11 cellular contexts compared by ENCODE assay signal in genomic region chr3:179449621-179450020, GRCh38. TPM values are rescaled to one million over a fixed set of nuclear protein-coding genes. Genes with fewer than 3 reads are reported as not detected.
A peak's percentile ranks its signal among the peaks of the same experiment; 100 is the strongest.
DNase-seq lines count a peak whose midpoint lies in the region; ATAC-seq and TF ChIP-seq lines count a peak whose summit lies in the region.
"Had no signal": no experiment of that assay in that cellular context is flagged by ENCODE, and none has a peak within 500 bp of the region (broad histone marks: within the 10 kb centered on the region; RNA-seq: fewer than 3 reads in every experiment).

No MANE protein-coding gene starts in this region.

- POLR2A ChIA-PET in IMR-90 (lab: Charles Lee; ENCODE audit: unreplicated experiment) = no interaction called here
- POLR2A ChIA-PET in naive thymus-derived CD8-positive, alpha-beta T cell (lab: Charles Lee) = no interaction called here

- H2BK120ac ChIP-seq in IMR-90 (ENCODE audit: low read depth, low read length) = no peak overlapping the region

- no peak for ATAC-seq in IMR-90 (ENCODE audit: low read depth)
- no peak for ATAC-seq in naive B cell (ENCODE audit: low read depth in 2 of 2)
- ATAC-seq in naive thymus-derived CD8-positive, alpha-beta T cell = no peak
- no peak for ATAC-seq in GM18502 (IDR thresholded peaks at IDR 0.05; ENCODE audit: poor library complexity, unreplicated experiment)

- no peak overlapping the region for H2BK15ac ChIP-seq in IMR-90 (ENCODE audit: low read depth, low read length)

- TSS peak; percentile 26 for BruUV-seq in IMR-90 (replicated peaks; lab: Mats Ljungman, UMichigan)

- no peak overlapping the region for H3K14ac ChIP-seq in IMR-90 (replicated peaks; ENCODE audit: low read depth, low read length)

- dilution Hi-C loops in IMR-90 (cut with HindIII; ENCODE audit: low sequenced_read_pairs, unreplicated experiment) = no loop called here

- H3K23ac ChIP-seq in IMR-90 (ENCODE audit: low read depth, low read length) = peak overlapping the region; percentile 66; the same call in 1 of the 2 replicates

- no peak for TF ChIP-seq POLR2A in IMR-90 (IDR thresholded peaks at IDR 0.05; ENCODE audit: low read depth, low read length)

- peaks cover 3 to 21% of the 10 kb centered on the region in 2 experiments; a peak in 2 of 4 replicates for H3K79me1 ChIP-seq in IMR-90 (ENCODE audit: low read depth in 1 of 2, low read length in 2 of 2)

- H3K9me1 ChIP-seq in IMR-90 (ENCODE audit: insufficient read depth, low read length) = peaks cover 13% of the 10 kb centered on the region

- H4K8ac ChIP-seq in IMR-90 (ENCODE audit: low read depth in 2 of 2, low read length in 2 of 2) = no peak overlapping the region

- no peaks in the 10 kb centered on the region for H3K27me3 Mint-ChIP-seq in naive B cell
- peaks cover 45 to 81% (median 51%) of the 10 kb centered on the region in 5 donors for H3K27me3 Mint-ChIP-seq in naive thymus-derived CD8-positive, alpha-beta T cell

- H3K4ac ChIP-seq in IMR-90 (ENCODE audit: low read depth, low read length) = peak overlapping the region; percentile 26; the same call in 1 of the 2 replicates

- H3K79me2 ChIP-seq in ACC112 (ENCODE audit: control insufficient read depth, insufficient read depth, low read length, unreplicated experiment) = peaks cover 64% of the 10 kb centered on the region

- peak overlapping the region; percentile 96 for H3K4me3 ChIP-seq in ACC112 (ENCODE audit: low read depth, low read length)
- peak overlapping the region; percentile 81 for H3K4me3 ChIP-seq in IMR-90 (ENCODE audit: insufficient read depth, low read depth, low read length)

- peak overlapping the region in 4 of 6 donors; percentile 83 to 94 (median 88) for H3K27ac Mint-ChIP-seq in naive B cell
- no peak overlapping the region for H3K27ac Mint-ChIP-seq in naive thymus-derived CD8-positive, alpha-beta T cell

- H2AFZ ChIP-seq in ACC112 (ENCODE audit: low read length, unreplicated experiment) (peak overlapping the region; percentile 1), IMR-90 (replicated peaks; ENCODE audit: low read length, poor library complexity) (no peak overlapping the region)

- H3K18ac ChIP-seq in IMR-90 (ENCODE audit: low read depth, low read length) = peak overlapping the region; percentile 61; the same call in 1 of the 2 replicates

- H3K36me3 ChIP-seq in ACC112 (ENCODE audit: insufficient read depth, low read length) (0 out of 2 replicates have a peak, but pooled peaks cover 5% of the 10 kb centered on the region), IMR-90 (ENCODE audit: control insufficient read depth, insufficient read depth, low read length) (0 out of 2 replicates have a peak, but pooled peaks cover 2% of the 10 kb centered on the region)
- H3K36me3 ChIP-seq: thyroid gland had no signal

- intact Hi-C loops in IMR-90 (cut with micrococcal nuclease) = loop anchor here (1.0 kb wide), 1 partner anchor 109 kb away; no protein-coding TSS in a partner anchor

- DNase-seq in IMR-90 (peak; percentile 22), caudate nucleus (lab: John Stamatoyannopoulos, UW) (no peak), naive B cell (no peak), NCI-H446 (lab: John Stamatoyannopoulos, UW) (no peak), NCI-H2227 treated with DMSO at 0.1 percent for 48 hours (lab: John Stamatoyannopoulos, UW) (no peak)
- DNase-seq in naive thymus-derived CD8-positive, alpha-beta T cell = no peak
- DNase-seq: amniotic stem cell, DMS153, thyroid gland had no signal

- H3K4me2 ChIP-seq in IMR-90 (ENCODE audit: low read depth, low read length) = peak overlapping the region; percentile 73

- peak overlapping the region; percentile 6 to 98 (median 93) for H3K4me3 Mint-ChIP-seq in naive B cell
- peak overlapping the region in 5 of 10 donors; percentile 20 to 91 (median 88) for H3K4me3 Mint-ChIP-seq in naive thymus-derived CD8-positive, alpha-beta T cell

- H2AK5ac ChIP-seq in IMR-90 (ENCODE audit: low read depth, low read length) = no peak overlapping the region

- WGBS in IMR-90 (ENCODE audit: extremely low coverage in 2 of 2, insufficient read length in 1 of 2), 2 experiments = no CpG with 5 or more reads among the region's 2 CpGs

- peak overlapping the region; percentile 16; the same call in 1 of the 2 replicates for H4K5ac ChIP-seq in IMR-90 (ENCODE audit: low read depth, low read length)

- peaks cover 0 to 10% of the 10 kb centered on the region in 2 donors for H3K36me3 Mint-ChIP-seq in naive B cell
- no peaks in the 10 kb centered on the region for H3K36me3 Mint-ChIP-seq in naive thymus-derived CD8-positive, alpha-beta T cell

- no peak overlapping the region for H4K91ac ChIP-seq in IMR-90 (ENCODE audit: insufficient read depth, low read depth, low read length)

- H2AK9ac ChIP-seq in IMR-90 (replicated peaks; ENCODE audit: low read depth, low read length, poor library complexity) = no peak overlapping the region

- no peaks in the 10 kb centered on the region for H3K9me3 ChIP-seq in IMR-90 (ENCODE audit: control insufficient read depth, insufficient read depth, low read length)
- H3K9me3 ChIP-seq: thyroid gland had no signal

- peaks cover 21% of the 10 kb centered on the region; the same call in 1 of the 2 replicates for H4K20me1 ChIP-seq in IMR-90 (ENCODE audit: insufficient read depth, low read length)

- H3K4me1 ChIP-seq in ACC112 (ENCODE audit: control insufficient read depth, insufficient read depth, low read length, unreplicated experiment) = peaks cover 36% of the 10 kb centered on the region
- peaks cover 2% of the 10 kb centered on the region for H3K4me1 ChIP-seq in IMR-90 (ENCODE audit: control insufficient read depth, insufficient read depth, low read length)

- H2BK5ac ChIP-seq in IMR-90 (ENCODE audit: low read depth, low read length, poor library complexity, severe bottlenecking) = peak overlapping the region; percentile 92

- H2BK20ac ChIP-seq in IMR-90 (ENCODE audit: low read depth, low read length) = no peak overlapping the region

- in situ Hi-C loops in IMR-90 (cut with MboI; ENCODE audit: low sequenced_read_pairs) = loop anchor here (5.0 kb wide), 1 partner anchor 108 kb away; no protein-coding TSS in a partner anchor

- no peak overlapping the region for H3K56ac ChIP-seq in IMR-90 (ENCODE audit: extremely low read depth, insufficient read depth, low read length)

- H3K27ac ChIP-seq in ACC112 (ENCODE audit: low read depth, low read length) (peak overlapping the region; percentile 97), IMR-90 (ENCODE audit: insufficient read depth, low read length) (peak overlapping the region; percentile 85; the same call in 1 of the 2 replicates), caudate nucleus (ENCODE audit: low read depth, low read length) (peak overlapping the region; percentile 68)

- peak overlapping the region; percentile 97; the same call in 1 of the 2 replicates for H3K9ac ChIP-seq in IMR-90 (ENCODE audit: low read depth, low read length)

- TF ChIP-seq RAD21 in IMR-90 (IDR thresholded peaks at IDR 0.05; ENCODE audit: low read length) = no peak

- TF ChIP-seq CTCF in IMR-90 (conservative IDR thresholded peaks at IDR 0.05; ENCODE audit: low read depth, low read length) = no peak

- CTCF ChIA-PET in IMR-90 (lab: Yijun Ruan, JAX) = no interaction called here

- peaks cover 47 to 50% (median 48%) of the 10 kb centered on the region in 3 donors for H3K4me1 Mint-ChIP-seq in naive B cell
- peaks cover 8 to 30% (median 17%) of the 10 kb centered on the region in 4 donors for H3K4me1 Mint-ChIP-seq in naive thymus-derived CD8-positive, alpha-beta T cell

- no peaks in the 10 kb centered on the region for H3K9me3 Mint-ChIP-seq in naive B cell
- H3K9me3 Mint-ChIP-seq in naive thymus-derived CD8-positive, alpha-beta T cell = peaks cover 0 to 2% (median 0%) of the 10 kb centered on the region in 9 donors

- H3K27me3 ChIP-seq in ACC112 (ENCODE audit: insufficient read depth, low read length) (no peaks in the 10 kb centered on the region), IMR-90 (ENCODE audit: control insufficient read depth, insufficient read depth, low read length) (no peaks in the 10 kb centered on the region)
- H3K27me3 ChIP-seq: thyroid gland had no signal

TF ChIP-seq in IMR-90, 13 proteins besides CTCF, POLR2A, EP300 and RAD21:
- TF ChIP-seq CHD1 (IDR thresholded peaks at IDR 0.05; ENCODE audit: low read depth, low read length) = no peak
- no peak for TF ChIP-seq MAFK (IDR thresholded peaks at IDR 0.05; ENCODE audit: low read depth, low read length)
- no peak for TF ChIP-seq FOS (IDR thresholded peaks at IDR 0.05; ENCODE audit: low read depth, low read length)
- no peak for TF ChIP-seq RFX5 (IDR thresholded peaks at IDR 0.05; ENCODE audit: low read depth, low read length)
- TF ChIP-seq, protein P1, sequence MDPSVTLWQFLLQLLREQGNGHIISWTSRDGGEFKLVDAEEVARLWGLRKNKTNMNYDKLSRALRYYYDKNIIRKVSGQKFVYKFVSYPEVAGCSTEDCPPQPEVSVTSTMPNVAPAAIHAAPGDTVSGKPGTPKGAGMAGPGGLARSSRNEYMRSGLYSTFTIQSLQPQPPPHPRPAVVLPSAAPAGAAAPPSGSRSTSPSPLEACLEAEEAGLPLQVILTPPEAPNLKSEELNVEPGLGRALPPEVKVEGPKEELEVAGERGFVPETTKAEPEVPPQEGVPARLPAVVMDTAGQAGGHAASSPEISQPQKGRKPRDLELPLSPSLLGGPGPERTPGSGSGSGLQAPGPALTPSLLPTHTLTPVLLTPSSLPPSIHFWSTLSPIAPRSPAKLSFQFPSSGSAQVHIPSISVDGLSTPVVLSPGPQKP (IDR thresholded peaks at IDR 0.05; ENCODE audit: borderline replicate concordance, low read depth, low read length) = no peak
- no peak for TF ChIP-seq MAZ (IDR thresholded peaks at IDR 0.05; ENCODE audit: borderline replicate concordance, low read depth, low read length)

RNA-seq across cellular contexts. Expression of gene GNB4, which starts 1.6 kb away (rescaled TPM):
- total RNA-seq in IMR-90 (2012; rRNA removed) = 112 and 131 TPM in 2 replicates
- 20.1 and 22.1 TPM in 2 replicates for polyA plus RNA-seq in IMR-90 (2012; rRNA removed)
- polyA plus RNA-seq in IMR-90 (2012; cell fraction: cytosol; rRNA removed) = 4.1 and 7.1 TPM in 2 replicates
- polyA plus RNA-seq in IMR-90 (2012; cell fraction: nucleus; rRNA removed; ENCODE audit: low replicate concordance) = 1.9 and 12.4 TPM in 2 replicates
- polyA plus RNA-seq in naive B cell (ENCODE audit: low read depth in 6 of 6) = 10 to 100 TPM; 12.9 to 53.9 (median 44.7) TPM
- total RNA-seq in naive thymus-derived CD8-positive, alpha-beta T cell = 1 to 10 TPM; 1.0 to 1.3 TPM
- under 1 TPM in 2 of 3 donors, not detected in 1; 0.05 to 0.27 TPM for polyA plus RNA-seq in naive thymus-derived CD8-positive, alpha-beta T cell

Comparison
In these comparisons a context has a peak if more than half of its experiments do, and no peak if none do; other contexts are left out.
1. H3K27ac Mint-ChIP-seq: peak in naive B cell (4 of 6); none in naive thymus-derived CD8-positive, alpha-beta T cell (0 of 10).
2. Peak in every context shown above with its lines, with median percentiles within 50 percentile points of each other: H3K27ac ChIP-seq.